1 cellular context compared by ENCODE assay signal in genomic region chr5:99339758-99340157, GRCh38.
TF ChIP-seq lines count a peak whose summit lies in the region.
"Not testable (repeated sequence)": the region's sequence is repeated elsewhere in the genome, so short reads cannot be mapped to it uniquely, and the experiment has no call there.

No MANE protein-coding gene starts in this region.

- H3K27ac ChIP-seq in HEK293 (ENCODE audit: extremely low read depth, low read depth, low read length), result not testable (repeated sequence)

- CTCF ChIA-PET in HEK293 (lab: Yijun Ruan, JAX), result not testable (repeated sequence)

- H3K36me3 ChIP-seq in HEK293 (ENCODE audit: control insufficient read depth in 2 of 2, insufficient read depth in 1 of 2, low read length in 2 of 2), result not testable (repeated sequence)

- not testable (repeated sequence) for H3K4me3 ChIP-seq in HEK293 (ENCODE audit: low read depth, low read length)

- TF ChIP-seq CTCF in HEK293 (tag by site-specific recombination; IDR thresholded peaks at IDR 0.05), result not testable (repeated sequence)

- POLR2A ChIA-PET in HEK293 (lab: Yijun Ruan, JAX), result not testable (repeated sequence)

- H3K9me3 ChIP-seq in HEK293 (ENCODE audit: control insufficient read depth, insufficient read depth, low read depth, low read length), result not testable (repeated sequence)

- H3K4me1 ChIP-seq in HEK293 (ENCODE audit: control insufficient read depth, insufficient read depth, low read length), result not testable (repeated sequence)

TF ChIP-seq in HEK293, 187 proteins besides CTCF, POLR2A, EP300 and RAD21:
- TF ChIP-seq ZNF146 (tag by site-specific recombination; IDR thresholded peaks at IDR 0.05), result peak; percentile 88
- peak; percentile 62; the same call in 1 of the 2 replicates for TF ChIP-seq ZNF280D (tag by site-specific recombination; IDR thresholded peaks at IDR 0.05)
